Comparison of ENCODE assay signal across 22 cellular contexts in the genomic region with DNA sequence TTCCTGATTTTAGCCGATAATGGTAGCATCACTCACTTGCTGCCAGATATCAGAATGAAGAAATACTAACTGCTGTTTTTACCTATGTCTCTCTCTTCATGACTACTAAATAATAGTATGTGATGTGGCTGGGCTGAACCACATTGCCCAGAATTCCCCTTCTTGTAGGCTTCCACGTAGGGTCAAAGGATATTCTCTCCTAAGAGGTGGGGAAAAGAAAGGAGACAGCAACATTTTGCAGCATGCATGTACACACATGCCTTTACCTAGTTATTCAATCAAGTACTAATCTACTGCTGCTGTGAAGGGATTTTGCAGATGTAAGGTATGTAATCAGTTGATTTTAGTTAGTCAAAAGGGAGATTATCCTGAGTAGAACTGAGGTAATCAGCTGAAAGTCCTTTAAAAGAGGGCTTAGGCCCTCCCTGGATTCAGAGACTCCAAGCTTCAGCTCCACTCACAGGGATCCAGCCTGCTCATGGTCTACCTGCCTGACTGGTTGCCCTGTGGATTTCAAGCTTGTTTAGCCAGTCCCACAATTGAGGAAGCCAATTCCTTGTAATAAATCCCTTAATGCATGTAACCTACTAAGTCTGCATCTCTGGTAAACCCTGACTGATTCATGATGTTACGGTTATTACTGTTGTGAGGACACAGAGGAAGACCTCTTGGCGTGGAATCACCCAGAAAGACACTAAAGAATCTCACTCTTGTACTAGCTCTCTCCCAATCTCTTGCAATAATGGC. TPM values are rescaled to one million over a fixed set of nuclear protein-coding genes. Genes with fewer than 3 reads are reported as not detected.
A peak's percentile ranks its signal among the peaks of the same experiment; 100 is the strongest.
DNase-seq lines count a peak whose midpoint lies in the region; ATAC-seq lines count a peak whose summit lies in the region.
"Had no signal": no experiment of that assay in that cellular context is flagged by ENCODE, and none has a peak within 500 bp of the region (broad histone marks: within the 10 kb centered on the region; RNA-seq: fewer than 3 reads in every experiment).

No MANE protein-coding gene starts in this region.

- H3K4me1 Mint-ChIP-seq in activated naive CD8-positive, alpha-beta T cell treated with anti-CD3 and anti-CD28 coated beads, Interleukin-2, amount 50 U/mL, for 24 hours: no peaks in the 10 kb centered on the region
- H3K4me1 Mint-ChIP-seq: activated naive CD8-positive, alpha-beta T cell treated with anti-CD3 and anti-CD28 coated beads for 36 hours had no signal

- H3K27ac ChIP-seq in angular gyrus (ENCODE audit: low read depth, low read length): peak overlapping the region; percentile 42

- no peaks in the 10 kb centered on the region for H3K36me3 Mint-ChIP-seq in activated naive CD8-positive, alpha-beta T cell treated with anti-CD3 and anti-CD28 coated beads, Interleukin-2, amount 50 U/mL, for 24 hours (ENCODE audit: low read depth)
- H3K36me3 Mint-ChIP-seq: activated naive CD8-positive, alpha-beta T cell treated with anti-CD3 and anti-CD28 coated beads for 36 hours; stimulated activated effector memory CD8-positive, alpha-beta T cell treated with anti-CD3 and anti-CD28 coated beads, Interleukin-12 subunit alpha, Interleukin-12 subunit beta, amount 100 ng/mL, for 72 hours; WTC11 had no signal

- peak; percentile 88 for ATAC-seq in esophagus mucosa
- no peak for ATAC-seq in activated naive CD8-positive, alpha-beta T cell treated with anti-CD3 and anti-CD28 coated beads, Interleukin-2, amount 50 U/mL, for 24 hours
- ATAC-seq: stimulated activated effector memory CD8-positive, alpha-beta T cell treated with anti-CD3 and anti-CD28 coated beads, Interleukin-12 subunit alpha, Interleukin-12 subunit beta, amount 100 ng/mL, for 72 hours; WTC11 had no signal

- H3K9me3 Mint-ChIP-seq in activated naive CD8-positive, alpha-beta T cell treated with anti-CD3 and anti-CD28 coated beads, Interleukin-2, amount 50 U/mL, for 24 hours: no peaks in the 10 kb centered on the region
- H3K9me3 Mint-ChIP-seq: activated naive CD8-positive, alpha-beta T cell treated with anti-CD3 and anti-CD28 coated beads for 36 hours; activated T-helper 1 cell treated with anti-CD3 and anti-CD28 coated beads, Interleukin-12 subunit alpha, Interleukin-12 subunit beta, Interleukin-2, Interleukin-4 antibody, amounts not matched to agents 30 ng/mL and 10 ng/mL and 1 ng/mL, durations not matched to agents 14 hours and 24 hours and 36 hours; HFFc6; stimulated activated effector memory CD8-positive, alpha-beta T cell treated with anti-CD3 and anti-CD28 coated beads, Interleukin-12 subunit alpha, Interleukin-12 subunit beta, amount 100 ng/mL, for 72 hours had no signal

- DNase-seq in NCI-H82 (lab: John Stamatoyannopoulos, UW) (peak; percentile 74), NCI-H82 treated with DMSO at 0.1 percent for 48 hours (lab: John Stamatoyannopoulos, UW; ENCODE audit: unreplicated experiment) (no peak), superior temporal gyrus (ENCODE audit: extremely low spot score) (peak; percentile 21), RPMI8226 (no peak), glomerular visceral epithelial cell (ENCODE audit: extremely low spot score) (no peak)
- DNase-seq in activated naive CD8-positive, alpha-beta T cell treated with anti-CD3 and anti-CD28 coated beads, Interleukin-2, amount 50 U/mL, for 24 hours: no peak
- DNase-seq: activated naive CD8-positive, alpha-beta T cell treated with anti-CD3 and anti-CD28 coated beads for 36 hours; HFFc6; Karpas-422; left cardiac atrium; NCI-H1436; retina; Right ventricle myocardium superior; stimulated activated CD4-positive, alpha-beta T cell treated with anti-CD3 and anti-CD28 coated beads, Interleukin-15, amount 100 ng/mL, for 24 hours; transverse colon had no signal

- no peak overlapping the region for H3K27ac Mint-ChIP-seq in activated naive CD8-positive, alpha-beta T cell treated with anti-CD3 and anti-CD28 coated beads, Interleukin-2, amount 50 U/mL, for 24 hours
- H3K27ac Mint-ChIP-seq: activated naive CD8-positive, alpha-beta T cell treated with anti-CD3 and anti-CD28 coated beads for 36 hours; activated T-helper 1 cell treated with anti-CD3 and anti-CD28 coated beads, Interleukin-12 subunit alpha, Interleukin-12 subunit beta, Interleukin-2, Interleukin-4 antibody, amounts not matched to agents 30 ng/mL and 10 ng/mL and 1 ng/mL, durations not matched to agents 14 hours and 24 hours and 36 hours; HFFc6; stimulated activated effector memory CD8-positive, alpha-beta T cell treated with anti-CD3 and anti-CD28 coated beads, Interleukin-12 subunit alpha, Interleukin-12 subunit beta, amount 100 ng/mL, for 72 hours; WTC11 had no signal

- H3K27me3 Mint-ChIP-seq in activated naive CD8-positive, alpha-beta T cell treated with anti-CD3 and anti-CD28 coated beads, Interleukin-2, amount 50 U/mL, for 24 hours: peaks cover 3% of the 10 kb centered on the region

- H3K4me3 Mint-ChIP-seq in activated naive CD8-positive, alpha-beta T cell treated with anti-CD3 and anti-CD28 coated beads, Interleukin-2, amount 50 U/mL, for 24 hours: no peak overlapping the region
- H3K4me3 Mint-ChIP-seq: activated naive CD8-positive, alpha-beta T cell treated with anti-CD3 and anti-CD28 coated beads for 36 hours; activated T-helper 1 cell treated with anti-CD3 and anti-CD28 coated beads, Interleukin-12 subunit alpha, Interleukin-12 subunit beta, Interleukin-2, Interleukin-4 antibody, amounts not matched to agents 30 ng/mL and 10 ng/mL and 1 ng/mL, durations not matched to agents 14 hours and 24 hours and 36 hours; HFFc6; neural crest cell; stimulated activated effector memory CD8-positive, alpha-beta T cell treated with anti-CD3 and anti-CD28 coated beads, Interleukin-12 subunit alpha, Interleukin-12 subunit beta, amount 100 ng/mL, for 72 hours; WTC11 had no signal

RNA-seq across cellular contexts. Expression of gene PLD1, which starts 20.4 kb away (rescaled TPM):
- total RNA-seq in esophagus mucosa: 74.3 TPM

RNA-seq across cellular contexts. Expression of gene TMEM212, which starts 53.2 kb away (rescaled TPM):
- not detected for total RNA-seq in esophagus mucosa
- total RNA-seq: activated naive CD8-positive, alpha-beta T cell treated with anti-CD3 and anti-CD28 coated beads for 36 hours; activated T-helper 1 cell treated with anti-CD3 and anti-CD28 coated beads, Interleukin-12 subunit alpha, Interleukin-12 subunit beta, Interleukin-2, Interleukin-4 antibody, amounts not matched to agents 30 ng/mL and 10 ng/mL and 1 ng/mL, durations not matched to agents 14 hours and 24 hours and 36 hours; HFFc6; left cardiac atrium; neural crest cell; Right ventricle myocardium superior; T-helper 1 cell treated with Interleukin-12 subunit alpha and Interleukin-12 subunit beta and Interleukin-4 antibody, amounts not matched to agents 30 ng/mL and 1 ng/mL, for 36 hours; transverse colon; WTC11 had no signal

Comparison
In these comparisons a context has a peak if more than half of its experiments do, and no peak if none do; other contexts are left out.
1. DNase-seq: peak in NCI-H82 (single experiment) and superior temporal gyrus (single experiment); none in NCI-H82 treated with DMSO at 0.1 percent for 48 hours (single experiment), RPMI8226 (single experiment), glomerular visceral epithelial cell (single experiment) and activated naive CD8-positive, alpha-beta T cell treated with anti-CD3 and anti-CD28 coated beads, Interleukin-2, amount 50 U/mL, for 24 hours (single experiment).